In genomic region chr1:181106479-181106878, GRCh38 we compare ENCODE assay signal across 16 cellular contexts. TPM values are rescaled to one million over a fixed set of nuclear protein-coding genes. Genes with fewer than 3 reads are reported as not detected.
DNase-seq lines count a peak whose midpoint lies in the region; ATAC-seq and TF ChIP-seq lines count a peak whose summit lies in the region.
"Had no signal": no experiment of that assay in that cellular context is flagged by ENCODE, and none has a peak within 500 bp of the region (broad histone marks: within the 10 kb centered on the region; RNA-seq: fewer than 3 reads in every experiment).

No MANE protein-coding gene starts in this region.

- H3K36me3 Mint-ChIP-seq in activated T-helper 2 cell treated with anti-CD3 and anti-CD28 coated beads, Interferon-gamma antibody, Interleukin-2, Interleukin-4, amounts not matched to agents 10 μg/mL and 5 μg/mL and 100 μg/mL, durations not matched to agents 14 hours and 24 hours and 36 hours (ENCODE audit: low read depth) = no peaks in the 10 kb centered on the region

- H3K4me1 Mint-ChIP-seq in activated T-helper 2 cell treated with anti-CD3 and anti-CD28 coated beads, Interferon-gamma antibody, Interleukin-2, Interleukin-4, amounts not matched to agents 10 μg/mL and 5 μg/mL and 100 μg/mL, durations not matched to agents 14 hours and 24 hours and 36 hours (ENCODE audit: low read depth) = peaks cover 48% of the 10 kb centered on the region

- ATAC-seq in HG02938 (IDR thresholded peaks at IDR 0.05; ENCODE audit: unreplicated experiment) = no peak

- H2AK5ac ChIP-seq in mesendoderm (ENCODE audit: low read length) = no peak overlapping the region

- H3K9ac ChIP-seq in mesendoderm (ENCODE audit: low read length) = no peak overlapping the region
- H3K9ac ChIP-seq: parathyroid adenoma had no signal

- no peak overlapping the region for H3K23ac ChIP-seq in mesendoderm (ENCODE audit: low read length)

- no peak overlapping the region for H3K56ac ChIP-seq in mesendoderm (ENCODE audit: low read length)

- no peaks in the 10 kb centered on the region for H3K27me3 ChIP-seq in left ventricle myocardium inferior (ENCODE audit: low read depth)
- H3K27me3 ChIP-seq in mesendoderm (ENCODE audit: insufficient read depth, low read length, poor library complexity) = peaks cover 2% of the 10 kb centered on the region

- H3K4me1 ChIP-seq in left ventricle myocardium inferior (peaks cover 68% of the 10 kb centered on the region), mesendoderm (ENCODE audit: control insufficient read depth, low read depth, low read length) (peaks cover 8% of the 10 kb centered on the region), urinary bladder (ENCODE audit: insufficient read depth) (no peaks in the 10 kb centered on the region)

- no peaks in the 10 kb centered on the region for H3K79me1 ChIP-seq in mesendoderm (ENCODE audit: low read length)

- intact Hi-C loops in left ventricle myocardium inferior (cut with micrococcal nuclease) (no loop called here), cardiac septum (cut with DNase I) (loop anchor here (1.0 kb wide), 1 partner anchor 16 kb away; no protein-coding TSS in a partner anchor)
- intact Hi-C loops in activated T-helper 2 cell treated with anti-CD3 and anti-CD28 coated beads, Interferon-gamma antibody, Interleukin-2, Interleukin-4, amounts not matched to agents 10 μg/mL and 5 μg/mL and 100 μg/mL, durations not matched to agents 14 hours and 24 hours and 36 hours (cut with micrococcal nuclease) = no loop called here

- in situ Hi-C loops in GM13977 (cut with MboI; ENCODE audit: low pct_unique_long_range_greater_than_20kb, low sequenced_read_pairs, unreplicated experiment) = no loop called here

- WGBS in mesendoderm (ENCODE audit: extremely low coverage, insufficient coverage, low lambda C conversion rate) = no CpG with 5 or more reads among the region's 6 CpGs
- 73% methylated on average over 6 of the region's 6 CpGs for WGBS in urinary bladder

- no peak overlapping the region for H2BK15ac ChIP-seq in mesendoderm (replicated peaks; ENCODE audit: low read depth)

- H3K9me3 Mint-ChIP-seq in activated T-helper 2 cell treated with anti-CD3 and anti-CD28 coated beads, Interferon-gamma antibody, Interleukin-2, Interleukin-4, amounts not matched to agents 10 μg/mL and 5 μg/mL and 100 μg/mL, durations not matched to agents 14 hours and 24 hours and 36 hours = no peaks in the 10 kb centered on the region

- H3K4me2 ChIP-seq in mesendoderm (ENCODE audit: low read length) = no peak overlapping the region

- H3K79me2 ChIP-seq in mesendoderm (ENCODE audit: control insufficient read depth, insufficient read depth, low read length) = no peaks in the 10 kb centered on the region
- H3K79me2 ChIP-seq: parathyroid adenoma had no signal

- H2BK5ac ChIP-seq in mesendoderm (ENCODE audit: low read length) = no peak overlapping the region

- H3K27me3 Mint-ChIP-seq in activated T-helper 2 cell treated with anti-CD3 and anti-CD28 coated beads, Interferon-gamma antibody, Interleukin-2, Interleukin-4, amounts not matched to agents 10 μg/mL and 5 μg/mL and 100 μg/mL, durations not matched to agents 14 hours and 24 hours and 36 hours (ENCODE audit: low read depth) = peaks cover 34% of the 10 kb centered on the region

- no peak overlapping the region for H4K5ac ChIP-seq in mesendoderm (ENCODE audit: low read length)

- no peak overlapping the region for H2BK120ac ChIP-seq in mesendoderm (ENCODE audit: low read depth, low read length)

- no peak overlapping the region for H4K8ac ChIP-seq in mesendoderm (ENCODE audit: low read depth, low read length)

- TF ChIP-seq CTCF in left ventricle myocardium inferior (IDR thresholded peaks at IDR 0.05; ENCODE audit: borderline replicate concordance) = no peak
- TF ChIP-seq CTCF in GM20000 (IDR thresholded peaks at IDR 0.05; ENCODE audit: extremely low read depth, missing control alignments) = no peak
- no peak for TF ChIP-seq CTCF in GM13977 (IDR thresholded peaks at IDR 0.05; ENCODE audit: extremely low read depth, insufficient read depth, missing control alignments)

- H3K4ac ChIP-seq in mesendoderm (ENCODE audit: low read depth, low read length) = peak overlapping the region; percentile 39

- H3K9me3 ChIP-seq in left ventricle myocardium inferior (replicated peaks) = no peaks in the 10 kb centered on the region
- H3K9me3 ChIP-seq: lower lobe of right lung had no signal

- H3K4me3 ChIP-seq in left ventricle myocardium inferior (no peak overlapping the region), mesendoderm (ENCODE audit: low read length) (no peak overlapping the region), urinary bladder (ENCODE audit: low read depth, low read length) (no peak overlapping the region)

- H3K27ac ChIP-seq in left ventricle myocardium inferior (replicated peaks) (peak overlapping the region; percentile 94), mesendoderm (ENCODE audit: low read depth, low read length) (no peak overlapping the region), urinary bladder (ENCODE audit: low read depth) (peak overlapping the region; percentile 6)

- H3K27ac Mint-ChIP-seq in activated T-helper 2 cell treated with anti-CD3 and anti-CD28 coated beads, Interferon-gamma antibody, Interleukin-2, Interleukin-4, amounts not matched to agents 10 μg/mL and 5 μg/mL and 100 μg/mL, durations not matched to agents 14 hours and 24 hours and 36 hours = no peak overlapping the region

- DNase-seq in left ventricle myocardium inferior (no peak), cardiac septum (ENCODE audit: low spot score) (no peak), mesendoderm (no peak), GM20000 (ENCODE audit: low spot score) (no peak), GM13977 (ENCODE audit: low spot score) (no peak)
- DNase-seq in activated T-helper 2 cell treated with anti-CD3 and anti-CD28 coated beads, Interferon-gamma antibody, Interleukin-2, Interleukin-4, amounts not matched to agents 10 μg/mL and 5 μg/mL and 100 μg/mL, durations not matched to agents 14 hours and 24 hours and 36 hours (ENCODE audit: low spot score) = no peak
- DNase-seq: activated CD4-positive, alpha-beta T cell treated with anti-CD3 and anti-CD28 coated beads, Interleukin-2, amount 50 U/mL, for 1 hour; activated effector memory CD4-positive, alpha-beta T cell treated with anti-CD3 and anti-CD28 coated beads, Interleukin-2, amount 50 U/mL, for 16 hours; hippocampal formation; KG1; lower lobe of right lung; NCI-H1417 treated with DMSO at 0.1 percent for 48 hours; stimulated activated CD8-positive, alpha-beta memory T cell treated with anti-CD3 and anti-CD28 coated beads, Interleukin-4, amount 100 ng/mL, for 48 hours had no signal

- H3K4me3 Mint-ChIP-seq in activated T-helper 2 cell treated with anti-CD3 and anti-CD28 coated beads, Interferon-gamma antibody, Interleukin-2, Interleukin-4, amounts not matched to agents 10 μg/mL and 5 μg/mL and 100 μg/mL, durations not matched to agents 14 hours and 24 hours and 36 hours (ENCODE audit: low read depth) = peak overlapping the region; percentile 85

- H3K18ac ChIP-seq in mesendoderm (ENCODE audit: low read length) = no peak overlapping the region

- H3K36me3 ChIP-seq in left ventricle myocardium inferior (no peaks in the 10 kb centered on the region), mesendoderm (ENCODE audit: control insufficient read depth, insufficient read depth, low read length) (no peaks in the 10 kb centered on the region), urinary bladder (ENCODE audit: insufficient read depth) (no peaks in the 10 kb centered on the region)
- H3K36me3 ChIP-seq: lower lobe of right lung had no signal

RNA-seq across cellular contexts. Expression of gene IER5, which starts 18.0 kb away (rescaled TPM):
- total RNA-seq in left ventricle myocardium inferior (22.1 TPM), cardiac septum (20.5 TPM), urinary bladder (9.0 TPM)
- total RNA-seq in activated T-helper 2 cell treated with anti-CD3 and anti-CD28 coated beads, Interferon-gamma antibody, Interleukin-2, Interleukin-4, amounts not matched to agents 10 μg/mL and 5 μg/mL and 100 μg/mL, durations not matched to agents 14 hours and 24 hours and 36 hours = 44.3 and 44.6 TPM in 2 replicates
- polyA plus RNA-seq in mesendoderm (2013, experiment 1 of 2) = 3.5 TPM
- polyA plus RNA-seq in mesendoderm (2013, experiment 2 of 2) = 3.2 TPM
- 12.7 TPM for polyA plus RNA-seq in urinary bladder
